11 cellular contexts compared by ENCODE assay signal in genomic region chrX:129665916-129666644, GRCh38. TPM values are rescaled to one million over a fixed set of nuclear protein-coding genes. Genes with fewer than 3 reads are reported as not detected.
A peak's percentile ranks its signal among the peaks of the same experiment; 100 is the strongest.
DNase-seq lines count a peak whose midpoint lies in the region; ATAC-seq and TF ChIP-seq lines count a peak whose summit lies in the region.
"Had no signal": no experiment of that assay in that cellular context is flagged by ENCODE, and none has a peak within 500 bp of the region (broad histone marks: within the 10 kb centered on the region; RNA-seq: fewer than 3 reads in every experiment).

No MANE protein-coding gene starts in this region.

- H3K79me2 ChIP-seq in SK-N-SH (ENCODE audit: insufficient read depth) (no peaks in the 10 kb centered on the region), smooth muscle cell (ENCODE audit: low read depth) (no peaks in the 10 kb centered on the region)

- no peak overlapping the region for H3K4me3 ChIP-seq in SK-N-SH (ENCODE audit: low read depth in 2 of 2, low read length in 1 of 2)
- no peak overlapping the region for H3K4me3 ChIP-seq in smooth muscle cell
- H3K4me3 ChIP-seq: right lobe of liver had no signal

- peak overlapping the region; percentile 83; the same call in 1 of the 2 replicates for H2AFZ ChIP-seq in SK-N-SH (ENCODE audit: low read depth)
- H2AFZ ChIP-seq in smooth muscle cell (ENCODE audit: low read depth): no peak overlapping the region

- peak in 1 of 2 experiments; percentile 56; a peak in 1 of 4 replicates for TF ChIP-seq EP300 in SK-N-SH (IDR thresholded peaks at IDR 0.05; ENCODE audit: borderline replicate concordance in 1 of 2, low read depth in 1 of 2, low read length in 1 of 2)

- no peaks in the 10 kb centered on the region for H3K9me3 ChIP-seq in SK-N-SH
- H3K9me3 ChIP-seq in smooth muscle cell (replicated peaks; ENCODE audit: low read depth): no peaks in the 10 kb centered on the region

- H4K20me1 ChIP-seq in SK-N-SH (ENCODE audit: insufficient read depth) (no peaks in the 10 kb centered on the region), smooth muscle cell (ENCODE audit: low read depth) (no peaks in the 10 kb centered on the region)

- H3K4me1 ChIP-seq in SK-N-SH (ENCODE audit: control insufficient read depth in 1 of 2, insufficient read depth in 2 of 2, low read depth in 1 of 2, low read length in 1 of 2) (peaks cover 0 to 13% of the 10 kb centered on the region in 2 experiments; a peak in 1 of 4 replicates), smooth muscle cell (ENCODE audit: low read depth) (no peaks in the 10 kb centered on the region)
- H3K4me1 ChIP-seq: right lobe of liver had no signal

- H3K4me2 ChIP-seq in SK-N-SH: peak overlapping the region; percentile 59
- no peak overlapping the region for H3K4me2 ChIP-seq in smooth muscle cell

- WGBS in SK-N-SH (ENCODE audit: low lambda C conversion rate): 0% methylated on average over 7 of the region's 7 CpGs
- 23% methylated on average over 7 of the region's 7 CpGs for WGBS in smooth muscle cell (ENCODE audit: low lambda C conversion rate)

- no peaks in the 10 kb centered on the region for H3K27me3 ChIP-seq in SK-N-SH (ENCODE audit: insufficient read depth)
- H3K27me3 ChIP-seq in smooth muscle cell (ENCODE audit: low read depth): no peaks in the 10 kb centered on the region
- H3K27me3 ChIP-seq: right lobe of liver had no signal

- DNase-seq in HCEC 1CT (peak; percentile 76), SK-N-SH (no peak), fibroblast of the conjunctiva (ENCODE audit: low read depth) (peak; percentile 50), smooth muscle cell (lab: John Stamatoyannopoulos, UW; ENCODE audit: unreplicated experiment) (no peak), putamen (ENCODE audit: low spot score) (no peak), germinal center (ENCODE audit: low spot score) (no peak)
- DNase-seq: activated naive CD4-positive, alpha-beta T cell; NCI-H1694 treated with DMSO at 0.1 percent for 48 hours; right lobe of liver; T-helper 17 cell had no signal

- TF ChIP-seq CTCF in SK-N-SH (IDR thresholded peaks at IDR 0.05) (no peak), smooth muscle cell (IDR thresholded peaks at IDR 0.05; ENCODE audit: borderline replicate concordance, insufficient read depth, poor library complexity, severe bottlenecking) (no peak)

- H3F3A ChIP-seq in SK-N-SH (replicated peaks; ENCODE audit: insufficient read depth) (peaks cover 13% of the 10 kb centered on the region), smooth muscle cell (ENCODE audit: low read depth) (no peaks in the 10 kb centered on the region)

- H3K9ac ChIP-seq in SK-N-SH (no peak overlapping the region), smooth muscle cell (ENCODE audit: low read depth) (no peak overlapping the region)

- CTCF ChIA-PET in SK-N-SH (lab: Yijun Ruan, JAX): no interaction called here

- H3K27ac ChIP-seq in SK-N-SH (ENCODE audit: low read depth in 2 of 2, low read length in 1 of 2) (peak overlapping the region; percentile 44 to 71; a peak in 3 of 4 replicates), smooth muscle cell (ENCODE audit: low read depth) (peak overlapping the region; percentile 32)
- H3K27ac ChIP-seq: right lobe of liver had no signal

- no peaks in the 10 kb centered on the region for H3K36me3 ChIP-seq in SK-N-SH (replicated peaks in 1 of 2; ENCODE audit: control insufficient read depth in 1 of 2, insufficient read depth in 2 of 2, low read length in 1 of 2)
- H3K36me3 ChIP-seq in smooth muscle cell (ENCODE audit: low read depth): no peaks in the 10 kb centered on the region
- H3K36me3 ChIP-seq: right lobe of liver had no signal

- TF ChIP-seq RAD21 in SK-N-SH (IDR thresholded peaks at IDR 0.05; ENCODE audit: low read length): no peak

- POLR2A ChIA-PET in SK-N-SH (lab: Yijun Ruan, JAX): no interaction called here

- no peaks in the 10 kb centered on the region for H3K9me2 ChIP-seq in SK-N-SH

- no peak for ATAC-seq in GM19395 (IDR thresholded peaks at IDR 0.05; ENCODE audit: unreplicated experiment)
- ATAC-seq: T-helper 17 cell had no signal

TF ChIP-seq in SK-N-SH, 30 proteins besides CTCF, POLR2A, EP300 and RAD21 (continues in another document):
- TF ChIP-seq YY1 (IDR thresholded peaks at IDR 0.05; ENCODE audit: low read depth): peak; percentile 54; the same call in 1 of the 2 replicates
- TF ChIP-seq MAX (IDR thresholded peaks at IDR 0.05; ENCODE audit: low read depth): no peak
- no peak for TF ChIP-seq CHD2 (IDR thresholded peaks at IDR 0.05; ENCODE audit: low read length, partially characterized antibody)
- TF ChIP-seq POLR2AphosphoS5 (IDR thresholded peaks at IDR 0.05; ENCODE audit: low read depth, low read length): peak; percentile 29; the same call in 1 of the 2 replicates
- TF ChIP-seq TCF12 (IDR thresholded peaks at IDR 0.05): peak; percentile 52; the same call in 1 of the 2 replicates
- TF ChIP-seq FOSL2 (IDR thresholded peaks at IDR 0.05; ENCODE audit: borderline replicate concordance, low read depth): peak; percentile 96
- no peak for TF ChIP-seq ELF1 (IDR thresholded peaks at IDR 0.05)
- TF ChIP-seq IRF3 (IDR thresholded peaks at IDR 0.05; ENCODE audit: low read depth, low read length): no peak
- no peak for TF ChIP-seq MEF2A (IDR thresholded peaks at IDR 0.05; ENCODE audit: borderline replicate concordance, low read depth)
- no peak for TF ChIP-seq ZBTB33 (IDR thresholded peaks at IDR 0.05; ENCODE audit: borderline replicate concordance, low read depth)
- 0 out of 2 replicates have a peak, but pooled peaks have one; percentile 23 for TF ChIP-seq RXRA (IDR thresholded peaks at IDR 0.05; ENCODE audit: borderline replicate concordance, low read depth)
- no peak for TF ChIP-seq RCOR1 (IDR thresholded peaks at IDR 0.05; ENCODE audit: low read length)
- TF ChIP-seq USF1 (IDR thresholded peaks at IDR 0.05; ENCODE audit: borderline replicate concordance, low read depth): no peak
- no peak for TF ChIP-seq TAF1 (IDR thresholded peaks at IDR 0.05; ENCODE audit: borderline replicate concordance, low read depth, low read length)
- no peak for TF ChIP-seq USF2 (IDR thresholded peaks at IDR 0.05; ENCODE audit: borderline replicate concordance, low read depth, low read length)
- peak; percentile 76 for TF ChIP-seq PBX3 (IDR thresholded peaks at IDR 0.05)
- TF ChIP-seq NFIC (IDR thresholded peaks at IDR 0.05; ENCODE audit: borderline replicate concordance): peak; percentile 10; the same call in 1 of the 2 replicates
- TF ChIP-seq NRF1 (IDR thresholded peaks at IDR 0.05; ENCODE audit: low read depth, low read length): no peak

RNA-seq across cellular contexts. Expression of gene APLN, which starts 11.3 kb away (rescaled TPM):
- 0.71 and 0.82 TPM in 2 replicates for polyA plus RNA-seq in SK-N-SH (2012; rRNA removed)
- polyA plus RNA-seq in SK-N-SH (2012; cell fraction: cytosol; rRNA removed): 0.41 and 0.75 TPM in 2 replicates
- polyA plus RNA-seq in SK-N-SH (2012; cell fraction: nucleus; rRNA removed): 0.31 and 0.47 TPM in 2 replicates
- 0.04 and 0.27 TPM in 2 replicates for total RNA-seq in smooth muscle cell
- polyA plus RNA-seq in smooth muscle cell: 0.19 and 0.78 TPM in 2 replicates
- total RNA-seq: T-helper 17 cell had no signal

Comparison
In these comparisons a context has a peak if more than half of its experiments do, and no peak if none do; other contexts are left out.
1. DNase-seq: peak in HCEC 1CT (single experiment) and fibroblast of the conjunctiva (single experiment); none in SK-N-SH (single experiment), smooth muscle cell (single experiment), putamen (single experiment) and germinal center (single experiment).